ENCODE assay signal across 22 cellular contexts in the genomic region with DNA sequence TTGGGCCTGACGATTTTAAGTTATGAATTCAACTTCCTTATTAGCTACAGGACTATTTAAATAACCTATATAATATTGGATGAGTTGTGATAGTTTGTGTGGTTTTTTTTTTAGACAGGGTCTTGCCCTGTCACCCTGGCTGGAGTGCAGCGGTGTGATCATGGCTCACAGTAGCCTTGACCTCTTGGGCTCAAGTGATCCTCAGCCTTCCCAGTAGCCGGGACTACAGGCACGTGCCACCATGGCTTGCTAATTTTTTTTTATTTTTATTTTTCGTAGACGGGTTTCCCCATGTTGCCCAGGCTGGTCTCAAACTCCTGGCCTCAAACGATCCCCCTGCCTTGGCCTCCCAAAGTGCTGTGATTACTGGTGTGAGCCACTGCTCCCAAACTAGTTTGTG. TPM values are rescaled to one million over a fixed set of nuclear protein-coding genes. Genes with fewer than 3 reads are reported as not detected.
DNase-seq lines count a peak whose midpoint lies in the region; ATAC-seq and TF ChIP-seq lines count a peak whose summit lies in the region.
"Had no signal": no experiment of that assay in that cellular context is flagged by ENCODE, and none has a peak within 500 bp of the region (broad histone marks: within the 10 kb centered on the region; RNA-seq: fewer than 3 reads in every experiment).

No MANE protein-coding gene starts in this region.

- H4K20me1 ChIP-seq in OCI-LY3 (ENCODE audit: insufficient read depth, low read length) (no peaks in the 10 kb centered on the region), OCI-LY7 (ENCODE audit: insufficient read depth, low read length) (no peaks in the 10 kb centered on the region)
- H4K20me1 ChIP-seq: BLaER1 had no signal

- H3K9me2 ChIP-seq in OCI-LY7 (ENCODE audit: insufficient read depth, low read length) = no peaks in the 10 kb centered on the region

- H3K36me3 ChIP-seq in OCI-LY3 (replicated peaks; ENCODE audit: low read depth, low read length) = no peaks in the 10 kb centered on the region
- H3K36me3 ChIP-seq in OCI-LY7 (ENCODE audit: insufficient read depth, low read length) = no peaks in the 10 kb centered on the region
- H3K36me3 ChIP-seq in mesendoderm (ENCODE audit: control insufficient read depth, insufficient read depth, low read length) = no peaks in the 10 kb centered on the region
- H3K36me3 ChIP-seq in upper lobe of left lung = no peaks in the 10 kb centered on the region
- H3K36me3 ChIP-seq: BE2C, BLaER1 had no signal

- POLR2A ChIA-PET in OCI-LY7 (lab: Charles Lee) = interaction anchor here (0.5 to 0.7 kb wide), 2 partner anchors 67 to 142 kb away, joined by 3 read pairs; no protein-coding TSS in a partner anchor

- no peak overlapping the region for H3K56ac ChIP-seq in mesendoderm (ENCODE audit: low read length)

- CTCF ChIA-PET in OCI-LY7 (lab: Charles Lee; ENCODE audit: unreplicated experiment) = no interaction called here

- H2BK120ac ChIP-seq in mesendoderm (ENCODE audit: low read depth, low read length) = no peak overlapping the region

- H3K27me3 ChIP-seq in OCI-LY3 (ENCODE audit: low read depth, low read length) (no peaks in the 10 kb centered on the region), mesendoderm (ENCODE audit: insufficient read depth, low read length, poor library complexity) (no peaks in the 10 kb centered on the region), upper lobe of left lung (no peaks in the 10 kb centered on the region)
- H3K27me3 ChIP-seq: BE2C, BLaER1 had no signal

- no peak overlapping the region for H3K4ac ChIP-seq in mesendoderm (ENCODE audit: low read depth, low read length)

- BruUV-seq in OCI-LY7 (replicated peaks; lab: Mats Ljungman, UMichigan) = no TSS peak

- peak overlapping the region; percentile 56 for H4K8ac ChIP-seq in mesendoderm (ENCODE audit: low read depth, low read length)

- H3K23ac ChIP-seq in mesendoderm (ENCODE audit: low read length) = no peak overlapping the region

- H3K79me2 ChIP-seq in OCI-LY3 (ENCODE audit: low read length) (no peaks in the 10 kb centered on the region), OCI-LY7 (ENCODE audit: insufficient read depth, low read depth, low read length) (no peaks in the 10 kb centered on the region), mesendoderm (ENCODE audit: control insufficient read depth, insufficient read depth, low read length) (no peaks in the 10 kb centered on the region)

- ATAC-seq in upper lobe of left lung (ENCODE audit: low FRiP score in 2 of 2) (no peak), HG02973 (IDR thresholded peaks at IDR 0.05; ENCODE audit: unreplicated experiment) (no peak)

- H3K79me1 ChIP-seq in mesendoderm (ENCODE audit: low read length) = no peaks in the 10 kb centered on the region

- no peak for DNase-seq in OCI-LY7 (ENCODE audit: low spot score)
- DNase-seq in mesendoderm = no peak
- DNase-seq in DMS153 treated with DMSO at 0.1 percent for 48 hours (lab: John Stamatoyannopoulos, UW; ENCODE audit: unreplicated experiment) = no peak
- no peak for DNase-seq in upper lobe of left lung
- DNase-seq: 8988T; ACHN; BE2C; C1 segment of cervical spinal cord; CD4-positive, alpha-beta memory T cell; CD4-positive, CD25-positive, alpha-beta regulatory T cell; CD8-positive, alpha-beta memory T cell; COR-L47; DMS 273 treated with DMSO at 0.1 percent for 48 hours; DMS153; DMS79 treated with DMSO at 0.1 percent for 48 hours; GF-D8 had no signal

- WGBS in mesendoderm (ENCODE audit: extremely low coverage, insufficient coverage, low lambda C conversion rate) = no CpG with 5 or more reads among the region's 7 CpGs
- WGBS in upper lobe of left lung, 2 donors = 75 to 85% methylated on average over 7 of the region's 7 CpGs

- H2BK5ac ChIP-seq in mesendoderm (ENCODE audit: low read length) = no peak overlapping the region

- TF ChIP-seq CTCF in OCI-LY3 (IDR thresholded peaks at IDR 0.05; ENCODE audit: low read depth, low read length) (no peak), OCI-LY7 (conservative IDR thresholded peaks at IDR 0.05; ENCODE audit: low read length) (no peak), upper lobe of left lung (IDR thresholded peaks at IDR 0.05) (no peak)

- TF ChIP-seq EP300 in upper lobe of left lung (IDR thresholded peaks at IDR 0.05) = no peak

- no peak overlapping the region for H3K18ac ChIP-seq in mesendoderm (ENCODE audit: low read length)

- no peaks in the 10 kb centered on the region for H3K9me3 ChIP-seq in OCI-LY3 (ENCODE audit: insufficient read depth, low read length)
- H3K9me3 ChIP-seq in OCI-LY7 (ENCODE audit: low read length) = no peaks in the 10 kb centered on the region
- no peaks in the 10 kb centered on the region for H3K9me3 ChIP-seq in upper lobe of left lung
- H3K9me3 ChIP-seq: BE2C had no signal

- H2AK5ac ChIP-seq in mesendoderm (ENCODE audit: low read length) = no peak overlapping the region

- no peak overlapping the region for H3K4me3 ChIP-seq in OCI-LY3 (ENCODE audit: low read length)
- no peak overlapping the region for H3K4me3 ChIP-seq in OCI-LY7 (ENCODE audit: low read depth, low read length, poor library complexity, severe bottlenecking)
- no peak overlapping the region for H3K4me3 ChIP-seq in mesendoderm (ENCODE audit: low read length)
- no peak overlapping the region for H3K4me3 ChIP-seq in upper lobe of left lung
- H3K4me3 ChIP-seq: BLaER1 had no signal

- intact Hi-C loops in OCI-LY7 (cut with micrococcal nuclease; ENCODE audit: unreplicated experiment) = no loop called here

- peaks cover 14% of the 10 kb centered on the region for H3K4me1 ChIP-seq in OCI-LY3 (ENCODE audit: low read length)
- no peaks in the 10 kb centered on the region for H3K4me1 ChIP-seq in OCI-LY7 (ENCODE audit: insufficient read depth, low read length, poor library complexity, severe bottlenecking)
- H3K4me1 ChIP-seq in mesendoderm (ENCODE audit: control insufficient read depth, low read depth, low read length) = no peaks in the 10 kb centered on the region
- no peaks in the 10 kb centered on the region for H3K4me1 ChIP-seq in upper lobe of left lung
- H3K4me1 ChIP-seq: BE2C, BLaER1 had no signal

- H3K27ac ChIP-seq in OCI-LY3 (ENCODE audit: low read length) (no peak overlapping the region), OCI-LY7 (ENCODE audit: low read depth, low read length, poor library complexity, severe bottlenecking) (no peak overlapping the region), mesendoderm (ENCODE audit: low read depth, low read length) (no peak overlapping the region), upper lobe of left lung (no peak overlapping the region)
- H3K27ac ChIP-seq: BLaER1 had no signal

- no peak for TF ChIP-seq POLR2A in upper lobe of left lung (IDR thresholded peaks at IDR 0.05)

- H2BK15ac ChIP-seq in mesendoderm (replicated peaks; ENCODE audit: low read depth) = no peak overlapping the region

- H2AFZ ChIP-seq in OCI-LY3 (ENCODE audit: low read depth, low read length) (0 out of 2 replicates have a peak overlapping the region, but pooled peaks have one; percentile 30), OCI-LY7 (ENCODE audit: low read length) (peak overlapping the region; percentile 41; the same call in 1 of the 2 replicates)

- H3K4me2 ChIP-seq in OCI-LY3 (ENCODE audit: low read length) (no peak overlapping the region), OCI-LY7 (ENCODE audit: low read length) (no peak overlapping the region), mesendoderm (ENCODE audit: low read length) (no peak overlapping the region)
- H3K4me2 ChIP-seq: BLaER1 had no signal

- no peak overlapping the region for H4K5ac ChIP-seq in mesendoderm (ENCODE audit: low read length)

- H3K9ac ChIP-seq in OCI-LY3 (ENCODE audit: low read length) = no peak overlapping the region
- no peak overlapping the region for H3K9ac ChIP-seq in mesendoderm (ENCODE audit: low read length)
- H3K9ac ChIP-seq: BLaER1 had no signal

RNA-seq across cellular contexts. Expression of gene SPZ1, which starts 17.6 kb away (rescaled TPM):
- total RNA-seq in OCI-LY7 (2014; rRNA removed; shearing (Covaris generic)) = not detected in 2 replicates
- total RNA-seq in OCI-LY7 (2022) = not detected in 2 replicates
- polyA plus RNA-seq in mesendoderm (2013, experiment 1 of 2) = not detected
- polyA plus RNA-seq in mesendoderm (2013, experiment 2 of 2) = not detected
- not detected for total RNA-seq in upper lobe of left lung
- total RNA-seq: A673; CD4-positive, alpha-beta memory T cell; CD4-positive, CD25-positive, alpha-beta regulatory T cell; CD8-positive, alpha-beta memory T cell had no signal
- polyA plus RNA-seq: AG04450; CD14-positive monocyte; CD4-positive, alpha-beta memory T cell; CD4-positive, CD25-positive, alpha-beta regulatory T cell; CD8-positive, alpha-beta memory T cell had no signal
